Comparison of ENCODE assay signal across 8 cellular contexts in the genomic region with DNA sequence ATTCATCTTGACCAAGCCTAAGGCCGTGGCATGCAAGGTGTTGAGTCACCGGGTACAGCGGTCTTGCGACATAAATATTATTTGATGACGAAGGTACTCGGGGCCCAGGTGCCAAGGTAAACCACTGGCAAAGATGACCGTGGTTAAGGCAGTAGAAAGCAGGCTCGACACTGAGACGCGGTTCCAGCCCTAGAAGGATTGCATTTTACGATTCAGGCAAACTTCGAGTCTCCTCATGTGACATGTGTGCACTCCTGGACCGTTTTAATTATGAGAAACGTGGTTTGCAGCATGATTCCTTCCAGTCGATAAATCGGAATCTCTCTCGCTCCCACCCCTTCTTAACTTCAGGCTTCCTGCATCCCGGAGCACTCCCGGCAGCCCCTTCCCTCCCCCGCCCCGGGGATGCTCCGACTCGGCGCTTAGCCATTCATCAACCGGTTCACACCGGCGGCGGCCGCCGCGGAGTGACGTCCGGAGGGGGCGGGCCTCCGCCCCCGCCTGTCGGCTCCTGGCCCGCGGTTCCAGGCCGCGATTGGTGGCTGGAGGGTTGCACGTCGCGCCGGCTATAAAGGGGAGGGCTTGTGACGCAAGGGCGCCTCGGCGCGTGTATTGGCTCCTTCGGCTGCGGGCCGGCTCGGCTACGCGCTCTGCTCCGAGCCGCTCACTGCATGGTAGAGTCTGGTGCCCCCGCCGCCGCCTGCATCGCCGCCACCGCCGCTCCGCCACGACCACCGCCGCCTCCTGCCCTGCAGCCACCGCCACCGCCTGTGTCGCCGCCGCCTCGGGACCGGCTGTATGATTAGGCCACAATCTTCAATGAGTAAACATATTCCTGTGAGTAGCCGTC. TPM values are rescaled to one million over a fixed set of nuclear protein-coding genes. Genes with fewer than 3 reads are reported as not detected.
DNase-seq lines count a peak whose midpoint lies in the region; ATAC-seq and TF ChIP-seq lines count a peak whose summit lies in the region.

A gene (plus strand): TSS at position 598 of the 850 bp plus-strand sequence.
A gene (plus strand): TSS at position 598 of the 850 bp plus-strand sequence. CDS start 4,401 bp downstream, outside the sequence.

- peak within 1 kb of the TSS; percentile 80 for H3K14ac ChIP-seq in IMR-90 (replicated peaks; ENCODE audit: low read depth, low read length)

- intact Hi-C loops in IMR-90 (cut with micrococcal nuclease): loop anchor here (2.0 to 10.0 kb wide), 4 partner anchors 45 to 117 kb away; no protein-coding TSS in a partner anchor
- intact Hi-C loops in mucosa of descending colon (cut with DNase I, micrococcal nuclease): no loop called here

- ATAC-seq in GM21528 (IDR thresholded peaks at IDR 0.05; ENCODE audit: low FRiP score, unreplicated experiment) (peak; percentile 93), IMR-90 (ENCODE audit: low read depth) (peak; percentile 93), mucosa of descending colon (peak; percentile 86)

- peak within 1 kb of the TSS; percentile 93 for H3K4me2 ChIP-seq in IMR-90 (ENCODE audit: low read depth, low read length)

- H3K9ac ChIP-seq in IMR-90 (ENCODE audit: low read depth, low read length): peak within 1 kb of the TSS; percentile 93

- peak; percentile 99 for DNase-seq in DMS 273 (lab: John Stamatoyannopoulos, UW; ENCODE audit: unreplicated experiment)
- peak; percentile 98 for DNase-seq in IMR-90
- DNase-seq in OCI-M1 (lab: John Stamatoyannopoulos, UW): peak; percentile 98
- DNase-seq in activated T-cell treated with anti-CD3 and anti-CD28 coated beads for 4 hours: peak; percentile 92
- peak; percentile 90 for DNase-seq in epithelial cell of prostate (ENCODE audit: low read depth, low spot score)
- peak; percentile 98 to 99 (median 99) for DNase-seq in mucosa of descending colon
- DNase-seq in stimulated activated CD8-positive, alpha-beta memory T cell treated with anti-CD3 and anti-CD28 coated beads, Interleukin-4, amount 100 ng/mL, for 24 hours (ENCODE audit: low read depth): peak; percentile 95

- H4K8ac ChIP-seq in IMR-90 (ENCODE audit: low read depth in 2 of 2, low read length in 2 of 2): peak within 1 kb of the TSS; percentile 75 to 92

- no TSS peak for BruUV-seq in IMR-90 (replicated peaks; lab: Mats Ljungman, UMichigan)

- CTCF ChIA-PET in IMR-90 (lab: Yijun Ruan, JAX): no interaction called here

- peak within 1 kb of the TSS; percentile 87 for H4K5ac ChIP-seq in IMR-90 (ENCODE audit: low read depth, low read length)

- peaks cover 0 to 10% of the 10 kb centered on the region in 2 experiments; a peak in 2 of 4 replicates for H3K79me1 ChIP-seq in IMR-90 (ENCODE audit: low read depth in 1 of 2, low read length in 2 of 2)

- dilution Hi-C loops in IMR-90 (cut with HindIII; ENCODE audit: low sequenced_read_pairs, unreplicated experiment): no loop called here

- peak; percentile 99 for TF ChIP-seq POLR2A in IMR-90 (IDR thresholded peaks at IDR 0.05; ENCODE audit: low read depth, low read length)

- H3K4ac ChIP-seq in IMR-90 (ENCODE audit: low read depth, low read length): peak within 1 kb of the TSS; percentile 91

- H3K36me3 ChIP-seq in IMR-90 (ENCODE audit: control insufficient read depth, insufficient read depth, low read length) (peaks cover 7% of the 10 kb centered on the region), mucosa of descending colon (ENCODE audit: low read depth) (no peaks in the 10 kb centered on the region)

- H2AFZ ChIP-seq in IMR-90 (replicated peaks; ENCODE audit: low read length, poor library complexity): peak within 1 kb of the TSS; percentile 89

- TF ChIP-seq CTCF in IMR-90 (conservative IDR thresholded peaks at IDR 0.05; ENCODE audit: low read depth, low read length): 0 out of 2 replicates have a peak, but pooled peaks have one; percentile 22
- peak; percentile 20 for TF ChIP-seq CTCF in mucosa of descending colon (IDR thresholded peaks at IDR 0.05)

- peak within 1 kb of the TSS; percentile 86 for H4K91ac ChIP-seq in IMR-90 (ENCODE audit: insufficient read depth, low read depth, low read length)

- H3K27me3 ChIP-seq in IMR-90 (ENCODE audit: control insufficient read depth, insufficient read depth, low read length): no peaks in the 10 kb centered on the region

- in situ Hi-C loops in IMR-90 (cut with MboI; ENCODE audit: low sequenced_read_pairs): loop anchor here (25.0 kb wide), 1 partner anchor 210 kb away; no protein-coding TSS in a partner anchor

- H2AK9ac ChIP-seq in IMR-90 (replicated peaks; ENCODE audit: low read depth, low read length, poor library complexity): peak within 1 kb of the TSS; percentile 98

- H2BK15ac ChIP-seq in IMR-90 (ENCODE audit: low read depth, low read length): peak within 1 kb of the TSS; percentile 53; the same call in 2 of the 3 replicates

- H2BK120ac ChIP-seq in IMR-90 (ENCODE audit: low read depth, low read length): peak within 1 kb of the TSS; percentile 53

- POLR2A ChIA-PET in IMR-90 (lab: Charles Lee; ENCODE audit: unreplicated experiment): no interaction called here

- peak within 1 kb of the TSS; percentile 65 for H2BK20ac ChIP-seq in IMR-90 (ENCODE audit: low read depth, low read length)

- H3K9me1 ChIP-seq in IMR-90 (ENCODE audit: insufficient read depth, low read length): no peaks in the 10 kb centered on the region

- H3K18ac ChIP-seq in IMR-90 (ENCODE audit: low read depth, low read length): peak within 1 kb of the TSS; percentile 90

- H3K4me3 ChIP-seq in IMR-90 (ENCODE audit: insufficient read depth, low read depth, low read length) (peak within 1 kb of the TSS; percentile 85), mucosa of descending colon (peak within 1 kb of the TSS; percentile 94)

- peaks cover 33% of the 10 kb centered on the region for H4K20me1 ChIP-seq in IMR-90 (ENCODE audit: insufficient read depth, low read length)

- H3K56ac ChIP-seq in IMR-90 (ENCODE audit: extremely low read depth, insufficient read depth, low read length): peak within 1 kb of the TSS; percentile 90

- WGBS in IMR-90 (ENCODE audit: extremely low coverage in 2 of 2, insufficient read length in 1 of 2), 2 experiments: 0% methylated on average over 7 of the region's 77 CpGs; no CpG with 5 or more reads in 1 of the 2 experiments

- peak within 1 kb of the TSS; percentile 90 for H2BK5ac ChIP-seq in IMR-90 (ENCODE audit: low read depth, low read length, poor library complexity, severe bottlenecking)

- peak within 1 kb of the TSS; percentile 90 for H3K23ac ChIP-seq in IMR-90 (ENCODE audit: low read depth, low read length)

- H3K4me1 ChIP-seq in IMR-90 (ENCODE audit: control insufficient read depth, insufficient read depth, low read length) (no peaks in the 10 kb centered on the region), mucosa of descending colon (ENCODE audit: low read depth) (no peaks in the 10 kb centered on the region)

- H2AK5ac ChIP-seq in IMR-90 (ENCODE audit: low read depth, low read length): peak within 1 kb of the TSS; percentile 93

- TF ChIP-seq RAD21 in IMR-90 (IDR thresholded peaks at IDR 0.05; ENCODE audit: low read length): no peak

- H3K9me3 ChIP-seq in IMR-90 (ENCODE audit: control insufficient read depth, insufficient read depth, low read length) (no peaks in the 10 kb centered on the region), mucosa of descending colon (no peaks in the 10 kb centered on the region)

- H3K27ac ChIP-seq in IMR-90 (ENCODE audit: insufficient read depth, low read length) (peak within 1 kb of the TSS; percentile 99), epithelial cell of prostate (peak within 1 kb of the TSS; percentile 98)

TF ChIP-seq in IMR-90, 13 proteins besides CTCF, POLR2A, EP300 and RAD21:
- TF ChIP-seq, protein P1, sequence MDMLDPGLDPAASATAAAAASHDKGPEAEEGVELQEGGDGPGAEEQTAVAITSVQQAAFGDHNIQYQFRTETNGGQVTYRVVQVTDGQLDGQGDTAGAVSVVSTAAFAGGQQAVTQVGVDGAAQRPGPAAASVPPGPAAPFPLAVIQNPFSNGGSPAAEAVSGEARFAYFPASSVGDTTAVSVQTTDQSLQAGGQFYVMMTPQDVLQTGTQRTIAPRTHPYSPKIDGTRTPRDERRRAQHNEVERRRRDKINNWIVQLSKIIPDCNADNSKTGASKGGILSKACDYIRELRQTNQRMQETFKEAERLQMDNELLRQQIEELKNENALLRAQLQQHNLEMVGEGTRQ (IDR thresholded peaks at IDR 0.05; ENCODE audit: low read depth, low read length): peak; percentile 25; the same call in 1 of the 2 replicates
- TF ChIP-seq MXI1 (IDR thresholded peaks at IDR 0.05; ENCODE audit: borderline replicate concordance, low read depth, low read length) (peak; percentile 66), FOS (IDR thresholded peaks at IDR 0.05; ENCODE audit: low read depth, low read length) (peak; percentile 70), RCOR1 (IDR thresholded peaks at IDR 0.05; ENCODE audit: insufficient replicate concordance, low read length) (no peak), MAZ (IDR thresholded peaks at IDR 0.05; ENCODE audit: borderline replicate concordance, low read depth, low read length) (peak; percentile 84; the same call in 1 of the 2 replicates), CHD1 (IDR thresholded peaks at IDR 0.05; ENCODE audit: low read depth, low read length) (peak; percentile 58), CEBPB (IDR thresholded peaks at IDR 0.05; ENCODE audit: low read depth, low read length) (peak; percentile 97), BHLHE40 (IDR thresholded peaks at IDR 0.05; ENCODE audit: low read depth, low read length) (no peak), RFX5 (IDR thresholded peaks at IDR 0.05; ENCODE audit: low read depth, low read length) (no peak), NFE2L2 (IDR thresholded peaks at IDR 0.05; ENCODE audit: low read depth, low read length) (no peak), MAFK (IDR thresholded peaks at IDR 0.05; ENCODE audit: low read depth, low read length) (no peak), SMC3 (IDR thresholded peaks at IDR 0.05; ENCODE audit: low read depth, low read length) (no peak)
- TF ChIP-seq, protein P2, sequence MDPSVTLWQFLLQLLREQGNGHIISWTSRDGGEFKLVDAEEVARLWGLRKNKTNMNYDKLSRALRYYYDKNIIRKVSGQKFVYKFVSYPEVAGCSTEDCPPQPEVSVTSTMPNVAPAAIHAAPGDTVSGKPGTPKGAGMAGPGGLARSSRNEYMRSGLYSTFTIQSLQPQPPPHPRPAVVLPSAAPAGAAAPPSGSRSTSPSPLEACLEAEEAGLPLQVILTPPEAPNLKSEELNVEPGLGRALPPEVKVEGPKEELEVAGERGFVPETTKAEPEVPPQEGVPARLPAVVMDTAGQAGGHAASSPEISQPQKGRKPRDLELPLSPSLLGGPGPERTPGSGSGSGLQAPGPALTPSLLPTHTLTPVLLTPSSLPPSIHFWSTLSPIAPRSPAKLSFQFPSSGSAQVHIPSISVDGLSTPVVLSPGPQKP (IDR thresholded peaks at IDR 0.05; ENCODE audit: borderline replicate concordance, low read depth, low read length): no peak

RNA-seq across cellular contexts. Expression of the second gene that starts in this region (rescaled TPM):
- total RNA-seq in IMR-90 (2012; rRNA removed) (53.1 and 60.0 TPM in 2 replicates), mucosa of descending colon (100 to 1,000 TPM; 112 to 177 (median 147) TPM)
- polyA plus RNA-seq in IMR-90 (2012; rRNA removed): 16.2 and 31.2 TPM in 2 replicates
- 1.1 and 3.1 TPM in 2 replicates for polyA plus RNA-seq in IMR-90 (2012; cell fraction: cytosol; rRNA removed)
- polyA plus RNA-seq in IMR-90 (2012; cell fraction: nucleus; rRNA removed; ENCODE audit: low replicate concordance): 1.3 and 21.9 TPM in 2 replicates

Comparison
In these comparisons a context has a peak if more than half of its experiments do, and no peak if none do; other contexts are left out.
1. Peak in every context shown above with its lines: DNase-seq, ATAC-seq, H3K4me3 ChIP-seq and H3K27ac ChIP-seq.